ENCODE assay signal across 27 cellular contexts in the genomic region with DNA sequence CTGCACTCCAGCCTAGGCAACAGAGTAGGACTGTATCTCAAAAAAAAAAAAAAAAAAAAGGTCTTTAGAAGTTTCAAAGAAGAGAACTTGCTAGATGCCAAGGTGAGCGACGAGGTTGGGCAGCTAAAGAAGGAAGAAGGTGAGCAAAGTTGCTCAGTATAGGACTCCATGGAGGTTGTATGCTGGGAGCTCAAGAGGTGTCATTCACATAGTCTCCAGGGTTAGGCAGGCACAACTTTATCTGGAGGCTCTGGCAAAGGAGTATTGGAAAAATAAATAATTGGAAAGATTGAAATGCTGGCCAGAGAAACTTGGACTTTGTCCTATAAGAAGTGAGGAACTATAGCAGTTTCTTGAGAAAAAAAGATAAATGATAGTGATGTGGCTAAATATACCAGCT.
"Had no signal": no experiment of that assay in that cellular context is flagged by ENCODE, and none has a peak within 500 bp of the region (broad histone marks: within the 10 kb centered on the region; RNA-seq: fewer than 3 reads in every experiment).

No MANE protein-coding gene starts in this region.

- H3K4me3 ChIP-seq: stomach, suprapubic skin, testis, thoracic aorta, thyroid gland, tibial artery, tibial nerve, transverse colon, upper lobe of left lung, upper lobe of right lung, uterus, vagina had no signal

- H3K9me3 ChIP-seq: stomach, suprapubic skin, testis, thoracic aorta, thyroid gland, tibial artery, tibial nerve, transverse colon, upper lobe of left lung, upper lobe of right lung, uterus, vagina had no signal

- H3K27ac ChIP-seq: stomach, suprapubic skin, testis, thoracic aorta, thyroid gland, tibial artery, tibial nerve, transverse colon, upper lobe of left lung, upper lobe of right lung, uterus, vagina had no signal

- H3K4me3 Mint-ChIP-seq: stimulated activated effector memory CD8-positive, alpha-beta T cell treated with anti-CD3 and anti-CD28 coated beads, Interleukin-12 subunit alpha, Interleukin-12 subunit beta, amount 100 ng/mL, for 72 hours; stimulated activated naive B cell treated with anti-CD40 and anti-IgM and Interleukin-4, amounts not matched to agents 10 μg/mL and 1 μg/mL and 100 μg/mL, for 72 hours; stimulated activated naive CD8-positive, alpha-beta T cell treated with anti-CD3 and anti-CD28 coated beads, Interleukin-15, amount 100 ng/mL, for 72 hours; stimulated activated naive CD8-positive, alpha-beta T cell treated with anti-CD3 and anti-CD28 coated beads, Interleukin-15, Interleukin-2, amounts not matched to agents 100 ng/mL and 50 ng/mL, for 24 hours; type B pancreatic cell had no signal

- H3K4me1 Mint-ChIP-seq: stimulated activated naive B cell treated with anti-CD40 and anti-IgM and Interleukin-4, amounts not matched to agents 10 μg/mL and 1 μg/mL and 100 μg/mL, for 72 hours; stimulated activated naive CD8-positive, alpha-beta T cell treated with anti-CD3 and anti-CD28 coated beads, Interleukin-15, amount 100 ng/mL, for 72 hours had no signal

- H3K36me3 ChIP-seq: uterus had no signal

- DNase-seq: stimulated activated CD4-positive, alpha-beta T cell treated with anti-CD3 and anti-CD28 coated beads, Interleukin-2, amount 100 ng/mL, for 48 hours; stimulated activated CD4-positive, alpha-beta T cell treated with anti-CD3 and anti-CD28 coated beads, Interleukin-4, amount 100 ng/mL, for 1 hour; stimulated activated CD4-positive, alpha-beta T cell treated with anti-CD3 and anti-CD28 coated beads, Interleukin-4, amount 100 ng/mL, for 24 hours; stimulated activated CD4-positive, alpha-beta T cell treated with anti-CD3 and anti-CD28 coated beads, Interleukin-4, amount 100 ng/mL, for 4 hours; stimulated activated CD8-positive, alpha-beta memory T cell treated with anti-CD3 and anti-CD28 coated beads, Interleukin-4, amount 100 ng/mL, for 48 hours; stimulated activated naive B cell treated with anti-CD40 and anti-IgM and Interleukin-4, amounts not matched to agents 10 μg/mL and 1 μg/mL and 100 μg/mL, for 72 hours; stimulated activated naive CD4-positive, alpha-beta T cell; stimulated activated naive CD4-positive, alpha-beta T cell treated with Interleukin-2 at 50 U/mL for 16 hours; stimulated activated naive CD8-positive, alpha-beta T cell treated with anti-CD3 and anti-CD28 coated beads, Interleukin-15, amount 100 ng/mL, for 72 hours; stimulated activated naive CD8-positive, alpha-beta T cell treated with anti-CD3 and anti-CD28 coated beads, Interleukin-15, Interleukin-2, amounts not matched to agents 100 U/mL and 50 U/mL, for 24 hours; stomach; substantia nigra; testis; thyroid gland; tibial artery; transverse colon; upper lobe of left lung; upper lobe of right lung; uterus had no signal

- H3K27me3 Mint-ChIP-seq: stimulated activated naive B cell treated with anti-CD40 and anti-IgM and Interleukin-4, amounts not matched to agents 10 μg/mL and 1 μg/mL and 100 μg/mL, for 72 hours; stimulated activated naive CD8-positive, alpha-beta T cell treated with anti-CD3 and anti-CD28 coated beads, Interleukin-15, amount 100 ng/mL, for 72 hours; stimulated activated naive CD8-positive, alpha-beta T cell treated with anti-CD3 and anti-CD28 coated beads, Interleukin-15, Interleukin-2, amounts not matched to agents 100 ng/mL and 50 ng/mL, for 24 hours; type B pancreatic cell had no signal

- ATAC-seq: stimulated activated effector memory CD8-positive, alpha-beta T cell treated with anti-CD3 and anti-CD28 coated beads, Interleukin-12 subunit alpha, Interleukin-12 subunit beta, amount 100 ng/mL, for 72 hours; stimulated activated naive B cell treated with anti-CD40 and anti-IgM and Interleukin-4, amounts not matched to agents 10 μg/mL and 1 μg/mL and 100 μg/mL, for 72 hours; stimulated activated naive CD8-positive, alpha-beta T cell treated with anti-CD3 and anti-CD28 coated beads, Interleukin-15, amount 100 ng/mL, for 72 hours; stimulated activated naive CD8-positive, alpha-beta T cell treated with anti-CD3 and anti-CD28 coated beads, Interleukin-15, Interleukin-2, amounts not matched to agents 100 U/mL and 50 U/mL, for 24 hours; upper lobe of right lung had no signal

- H3K27me3 ChIP-seq: stomach, suprapubic skin, testis, thyroid gland, tibial artery, tibial nerve, transverse colon, upper lobe of left lung, upper lobe of right lung, uterus, vagina had no signal

- H3K4me1 ChIP-seq: suprapubic skin, testis, thyroid gland, tibial nerve, transverse colon, upper lobe of left lung, upper lobe of right lung, uterus, vagina had no signal

- H3K27ac Mint-ChIP-seq: stimulated activated effector memory CD8-positive, alpha-beta T cell treated with anti-CD3 and anti-CD28 coated beads, Interleukin-12 subunit alpha, Interleukin-12 subunit beta, amount 100 ng/mL, for 72 hours; stimulated activated naive B cell treated with anti-CD40 and anti-IgM and Interleukin-4, amounts not matched to agents 10 μg/mL and 1 μg/mL and 100 μg/mL, for 72 hours; stimulated activated naive CD8-positive, alpha-beta T cell treated with anti-CD3 and anti-CD28 coated beads, Interleukin-15, amount 100 ng/mL, for 72 hours; stimulated activated naive CD8-positive, alpha-beta T cell treated with anti-CD3 and anti-CD28 coated beads, Interleukin-15, Interleukin-2, amounts not matched to agents 100 ng/mL and 50 ng/mL, for 24 hours; type B pancreatic cell had no signal

- H3K9me3 Mint-ChIP-seq: stimulated activated effector memory CD8-positive, alpha-beta T cell treated with anti-CD3 and anti-CD28 coated beads, Interleukin-12 subunit alpha, Interleukin-12 subunit beta, amount 100 ng/mL, for 72 hours; stimulated activated naive B cell treated with anti-CD40 and anti-IgM and Interleukin-4, amounts not matched to agents 10 μg/mL and 1 μg/mL and 100 μg/mL, for 72 hours; stimulated activated naive CD8-positive, alpha-beta T cell treated with anti-CD3 and anti-CD28 coated beads, Interleukin-15, amount 100 ng/mL, for 72 hours; stimulated activated naive CD8-positive, alpha-beta T cell treated with anti-CD3 and anti-CD28 coated beads, Interleukin-15, Interleukin-2, amounts not matched to agents 100 ng/mL and 50 ng/mL, for 24 hours; type B pancreatic cell had no signal

- FAIRE-seq: urothelium cell line had no signal
